In genomic region chr5:96709152-96709821, GRCh38 we compare ENCODE assay signal across 11 cellular contexts. TPM values are rescaled to one million over a fixed set of nuclear protein-coding genes. Genes with fewer than 3 reads are reported as not detected.
A peak's percentile ranks its signal among the peaks of the same experiment; 100 is the strongest.
DNase-seq lines count a peak whose midpoint lies in the region; ATAC-seq, FAIRE-seq and TF ChIP-seq lines count a peak whose summit lies in the region.
"Had no signal": no experiment of that assay in that cellular context is flagged by ENCODE, and none has a peak within 500 bp of the region (broad histone marks: within the 10 kb centered on the region; RNA-seq: fewer than 3 reads in every experiment).

No MANE protein-coding gene starts in this region.

- ATAC-seq in K562, result peak; percentile 34
- ATAC-seq in heart right ventricle, result peak in 6 of 8 donors; percentile 28 to 67 (median 42)
- ATAC-seq in stimulated activated memory B cell treated with anti-CD40 and anti-IgM and Interleukin-4, amounts not matched to agents 10 μg/mL and 1 μg/mL and 100 μg/mL, for 72 hours, result no peak
- no peak for ATAC-seq in HG02642 (IDR thresholded peaks at IDR 0.05; ENCODE audit: poor library complexity, unreplicated experiment)
- no peak for ATAC-seq in GM21360 (IDR thresholded peaks at IDR 0.05; ENCODE audit: unreplicated experiment)

- H3K4me2 ChIP-seq in K562 (ENCODE audit: insufficient read depth, low read length), result no peak overlapping the region

- peaks cover 50% of the 10 kb centered on the region for H3K4me1 Mint-ChIP-seq in stimulated activated memory B cell treated with anti-CD40 and anti-IgM and Interleukin-4, amounts not matched to agents 10 μg/mL and 1 μg/mL and 100 μg/mL, for 72 hours
- H3K4me1 Mint-ChIP-seq in activated CD4-positive, alpha-beta memory T cell treated with anti-CD3 and anti-CD28 coated beads for 36 hours (ENCODE audit: low read depth), result peaks cover 40% of the 10 kb centered on the region

- H3K4me3 ChIP-seq in K562 (no peak overlapping the region), heart right ventricle (no peak overlapping the region)

- 0 out of 2 replicates have a peak, but pooled peaks cover 5% of the 10 kb centered on the region for H4K20me1 ChIP-seq in K562 (replicated peaks; ENCODE audit: control insufficient read depth, insufficient read depth, low read length)

- no peaks in the 10 kb centered on the region for H3K27me3 ChIP-seq in K562 (ENCODE audit: control insufficient read depth in 2 of 2, insufficient read depth in 2 of 2, low read length in 2 of 2)
- H3K27me3 ChIP-seq in heart right ventricle, result no peaks in the 10 kb centered on the region

- no peaks in the 10 kb centered on the region for H3K36me3 ChIP-seq in K562 (ENCODE audit: control insufficient read depth, insufficient read depth, low read length)
- no peaks in the 10 kb centered on the region for H3K36me3 ChIP-seq in heart right ventricle

- intact Hi-C loops in K562 (cut with micrococcal nuclease) (no loop called here), heart right ventricle (cut with DNase I) (loop anchor here in 2 of 10 donors (5.0 to 10.0 kb wide), 2 partner anchors 33 to 854 kb away; no protein-coding TSS in a partner anchor)
- intact Hi-C loops in activated CD4-positive, alpha-beta memory T cell treated with anti-CD3 and anti-CD28 coated beads for 36 hours (cut with micrococcal nuclease), result no loop called here

- CTCF ChIA-PET in K562 (lab: Yijun Ruan, JAX; ENCODE audit: low intra/inter-chr PET ratio), result no interaction called here
- CTCF ChIA-PET in activated CD4-positive, alpha-beta memory T cell treated with anti-CD3 and anti-CD28 coated beads for 36 hours (lab: Charles Lee), result interaction anchor here (1.5 kb wide), 1 partner anchor 95 kb away, joined by 6 read pairs; no protein-coding TSS in a partner anchor

- no peak for TF ChIP-seq CTCF in K562 (IDR thresholded peaks at IDR 0.05 in 2 of 3, conservative IDR thresholded peaks at IDR 0.05 in 1 of 3; ENCODE audit: insufficient read depth in 2 of 3, low read depth in 1 of 3, low read length in 3 of 3)
- TF ChIP-seq CTCF in heart right ventricle (IDR thresholded peaks at IDR 0.05), result no peak

- FAIRE-seq in K562 (lab: Jason Lieb, UNC), result peak; percentile 69

- in situ Hi-C loops in K562 (cut with MboI), result no loop called here

- no peak overlapping the region for H3K4me3 Mint-ChIP-seq in stimulated activated memory B cell treated with anti-CD40 and anti-IgM and Interleukin-4, amounts not matched to agents 10 μg/mL and 1 μg/mL and 100 μg/mL, for 72 hours
- H3K4me3 Mint-ChIP-seq in activated CD4-positive, alpha-beta memory T cell treated with anti-CD3 and anti-CD28 coated beads for 36 hours, result no peak overlapping the region
- H3K4me3 Mint-ChIP-seq: activated naive CD4-positive, alpha-beta T cell treated with anti-CD3 and anti-CD28 coated beads, Interleukin-2, amount 10 ng/mL, durations not matched to agents 7 days and 5 days had no signal

- TF ChIP-seq POLR2A in K562 (conservative IDR thresholded peaks at IDR 0.05), result no peak

- H3K27ac Mint-ChIP-seq in stimulated activated memory B cell treated with anti-CD40 and anti-IgM and Interleukin-4, amounts not matched to agents 10 μg/mL and 1 μg/mL and 100 μg/mL, for 72 hours, result peak overlapping the region; percentile 46
- H3K27ac Mint-ChIP-seq in activated CD4-positive, alpha-beta memory T cell treated with anti-CD3 and anti-CD28 coated beads for 36 hours, result no peak overlapping the region
- H3K27ac Mint-ChIP-seq: activated naive CD4-positive, alpha-beta T cell treated with anti-CD3 and anti-CD28 coated beads, Interleukin-2, amount 10 ng/mL, durations not matched to agents 7 days and 5 days had no signal

- H3K27ac ChIP-seq in K562 (ENCODE audit: extremely low read depth, low read depth, low read length) (no peak overlapping the region; the same call in 2 of the 3 replicates), heart right ventricle (peak overlapping the region; percentile 18 to 80 (median 56))
- H3K27ac ChIP-seq: HL-60 had no signal

- peaks cover 14% of the 10 kb centered on the region for H3K36me3 Mint-ChIP-seq in stimulated activated memory B cell treated with anti-CD40 and anti-IgM and Interleukin-4, amounts not matched to agents 10 μg/mL and 1 μg/mL and 100 μg/mL, for 72 hours
- H3K36me3 Mint-ChIP-seq in activated CD4-positive, alpha-beta memory T cell treated with anti-CD3 and anti-CD28 coated beads for 36 hours, result peaks cover 3% of the 10 kb centered on the region

- 7% methylated on average over 3 of the region's 3 CpGs for WGBS in K562 (ENCODE audit: insufficient coverage, low coverage, missing lambda C conversion rate)
- WGBS in heart right ventricle, 2 donors, result 27 to 29% methylated on average over 3 of the region's 3 CpGs

- TF ChIP-seq EP300 in K562 (IDR thresholded peaks at IDR 0.05; ENCODE audit: low read length), result no peak

- H3K9me1 ChIP-seq in K562 (ENCODE audit: control insufficient read depth, insufficient read depth, low read length), result no peaks in the 10 kb centered on the region

- peaks cover 63% of the 10 kb centered on the region for H3K79me2 ChIP-seq in K562 (ENCODE audit: control insufficient read depth, insufficient read depth, low read length)

- BruUV-seq in K562 (replicated peaks; lab: Mats Ljungman, UMichigan), result no TSS peak

- H3K9me3 ChIP-seq in K562 (replicated peaks; ENCODE audit: control insufficient read depth, insufficient read depth, low read depth, low read length) (no peaks in the 10 kb centered on the region), heart right ventricle (no peaks in the 10 kb centered on the region)

- POLR2A ChIA-PET in K562 (lab: Yijun Ruan, JAX), result interaction anchor here (0.6 to 2.2 kb wide), 5 partner anchors 8 to 160 kb away, joined by 3 to 8 read pairs (median 3); partner anchors contain the start of gene ERAP1
- POLR2A ChIA-PET in activated CD4-positive, alpha-beta memory T cell treated with anti-CD3 and anti-CD28 coated beads for 36 hours (lab: Charles Lee), result no interaction called here

- H3K4me1 ChIP-seq in K562 (replicated peaks in 1 of 2; ENCODE audit: control insufficient read depth in 2 of 2, insufficient read depth in 2 of 2, low read length in 2 of 2), result peaks cover 0 to 18% of the 10 kb centered on the region in 2 experiments; a peak in 3 of 5 replicates
- peaks cover 0 to 100% (median 65%) of the 10 kb centered on the region in 9 donors for H3K4me1 ChIP-seq in heart right ventricle

- DNase-seq in HS-27A (ENCODE audit: low read depth) (peak; percentile 23), K562 (ENCODE audit: extremely low read depth in 1 of 4, low spot score in 3 of 4) (no peak), heart right ventricle (no peak)
- no peak for DNase-seq in activated CD4-positive, alpha-beta memory T cell treated with anti-CD3 and anti-CD28 coated beads for 36 hours
- DNase-seq: activated naive CD4-positive, alpha-beta T cell treated with anti-CD3 and anti-CD28 coated beads, Interleukin-2, amount 10 ng/mL, durations not matched to agents 7 days and 5 days; mesendoderm; stimulated activated naive CD4-positive, alpha-beta T cell treated with Interleukin-2 at 50 U/mL for 16 hours had no signal

- H3K27me3 Mint-ChIP-seq in stimulated activated memory B cell treated with anti-CD40 and anti-IgM and Interleukin-4, amounts not matched to agents 10 μg/mL and 1 μg/mL and 100 μg/mL, for 72 hours, result no peaks in the 10 kb centered on the region
- H3K27me3 Mint-ChIP-seq in activated CD4-positive, alpha-beta memory T cell treated with anti-CD3 and anti-CD28 coated beads for 36 hours, result no peaks in the 10 kb centered on the region
- H3K27me3 Mint-ChIP-seq: activated naive CD4-positive, alpha-beta T cell treated with anti-CD3 and anti-CD28 coated beads, Interleukin-2, amount 10 ng/mL, durations not matched to agents 7 days and 5 days had no signal

- H3K9me3 Mint-ChIP-seq in stimulated activated memory B cell treated with anti-CD40 and anti-IgM and Interleukin-4, amounts not matched to agents 10 μg/mL and 1 μg/mL and 100 μg/mL, for 72 hours, result no peaks in the 10 kb centered on the region
- H3K9me3 Mint-ChIP-seq in activated CD4-positive, alpha-beta memory T cell treated with anti-CD3 and anti-CD28 coated beads for 36 hours, result no peaks in the 10 kb centered on the region
- H3K9me3 Mint-ChIP-seq: activated naive CD4-positive, alpha-beta T cell treated with anti-CD3 and anti-CD28 coated beads, Interleukin-2, amount 10 ng/mL, durations not matched to agents 7 days and 5 days had no signal

- H2AFZ ChIP-seq in K562 (ENCODE audit: low read depth, low read length), result 0 out of 2 replicates have a peak overlapping the region, but pooled peaks have one; percentile 5

- TF ChIP-seq RAD21 in K562 (CRISPR knock-in tag; conservative IDR thresholded peaks at IDR 0.05 in 1 of 2, IDR thresholded peaks at IDR 0.05 in 1 of 2), result no peak

- H3K9ac ChIP-seq in K562 (ENCODE audit: insufficient read depth in 1 of 2, low read depth in 2 of 2, low read length in 2 of 2), result no peak overlapping the region

TF ChIP-seq in K562, 482 proteins besides CTCF, POLR2A, EP300 and RAD21 (continues in another document):
- TF ChIP-seq HNRNPK (IDR thresholded peaks at IDR 0.05; ENCODE audit: low read depth, low read length, poor library complexity, severe bottlenecking) (no peak), SMARCA4 (IDR thresholded peaks at IDR 0.05) (peak; percentile 14; the same call in 1 of the 2 replicates), JUND (IDR thresholded peaks at IDR 0.05; ENCODE audit: borderline replicate concordance, low read depth, low read length) (peak; percentile 72; the same call in 1 of the 2 replicates), JUND (tag; IDR thresholded peaks at IDR 0.05; ENCODE audit: borderline replicate concordance, low read depth, low read length) (peak; percentile 47; the same call in 1 of the 3 replicates)

RNA-seq across cellular contexts. Expression of gene CAST, which starts 47.1 kb away (rescaled TPM):
- 41.2 and 98.5 TPM in 2 replicates for total RNA-seq in K562 (2011; cell fraction: chromatin; rRNA removed; ENCODE audit: low replicate concordance)
- 21.7 and 26.8 TPM in 2 replicates for total RNA-seq in K562 (2011; cell fraction: nucleolus; rRNA removed)
- 49.9 and 78.0 TPM in 2 replicates for total RNA-seq in K562 (2011; cell fraction: nucleoplasm; rRNA removed)
- 86.1 TPM in 2 replicates for total RNA-seq in K562 (2014; rRNA removed)
- total RNA-seq in K562 (2014; rRNA removed; fragmentation: Illumina TruSeq; extraction: Trizol), result 103 and 125 TPM in 2 replicates
- 107 and 118 TPM in 2 replicates for total RNA-seq in K562 (2015; rRNA removed; fragmentation: Illumina TruSeq; extraction: Trizol)
- 75.2 and 78.8 TPM in 2 replicates for total RNA-seq in K562 (2021)
- polyA plus RNA-seq in K562 (2011; rRNA removed), result 47.4 and 63.5 TPM in 2 replicates
- polyA plus RNA-seq in K562 (2011; cell fraction: cytosol; rRNA removed), result 17.9 and 29.6 TPM in 2 replicates
- polyA plus RNA-seq in K562 (2011; cell fraction: nucleus; rRNA removed), result 46.8 and 58.1 TPM in 2 replicates
- polyA plus RNA-seq in K562 (2012), result 65.8 and 74.4 TPM in 2 replicates
- 116 and 136 TPM in 2 replicates for polyA plus RNA-seq in K562 (2014; fragmentation: Illumina TruSeq; extraction: Trizol)
- polyA plus RNA-seq in K562 (2014; fragmentation: Nextera tagmentation; extraction: Ambion mirVana), result 10 to 100 TPM; 55.5 to 84.8 TPM
- polyA plus RNA-seq in K562 (2014; rRNA removed), result 55.3 and 91.0 TPM in 2 replicates
- 94.4 and 97.4 TPM in 2 replicates for polyA minus RNA-seq in K562 (2011; rRNA and poly(A)+ RNA removed)
- 44.8 and 56.5 TPM in 2 replicates for polyA minus RNA-seq in K562 (2011; cell fraction: cytosol; rRNA and poly(A)+ RNA removed)
- polyA minus RNA-seq in K562 (2011; cell fraction: nucleus; rRNA and poly(A)+ RNA removed), result 51.8 and 95.7 TPM in 2 replicates
- 100 to 1,000 TPM; 385 to 783 (median 535) TPM for total RNA-seq in heart right ventricle
- polyA plus RNA-seq in heart right ventricle, result 100 to 1,000 TPM; 174 to 245 TPM
- total RNA-seq in activated CD4-positive, alpha-beta memory T cell treated with anti-CD3 and anti-CD28 coated beads for 36 hours, result 100 to 1,000 TPM; 155 to 162 TPM

Comparison
In these comparisons a context has a peak if more than half of its experiments do, and no peak if none do; other contexts are left out.
1. ATAC-seq: peak in K562 (single experiment) and heart right ventricle (6 of 8); none in stimulated activated memory B cell treated with anti-CD40 and anti-IgM and Interleukin-4, amounts not matched to agents 10 μg/mL and 1 μg/mL and 100 μg/mL, for 72 hours (single experiment), HG02642 (single experiment) and GM21360 (single experiment).